In the genomic region with DNA sequence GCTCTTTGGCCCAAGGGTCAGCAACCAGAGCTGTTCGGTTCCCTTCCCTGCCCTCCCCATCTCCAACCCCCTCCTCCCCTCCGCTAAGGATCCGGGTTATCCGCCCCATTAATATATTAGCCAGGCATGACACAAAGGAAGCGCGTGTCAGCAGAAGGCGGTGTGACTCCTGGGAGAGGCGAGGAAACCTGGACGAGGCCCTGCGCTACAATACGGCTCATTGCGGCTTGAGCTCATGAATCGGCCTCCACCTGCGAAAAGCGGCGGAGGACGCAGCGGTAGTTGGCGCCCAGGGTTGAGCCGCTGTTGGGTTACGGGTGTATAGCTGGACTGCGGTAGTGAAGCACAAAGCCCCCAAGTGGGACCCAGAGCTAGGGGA, we compare ENCODE assay signal across 1 cellular context.
TF ChIP-seq lines count a peak whose summit lies in the region.

No MANE protein-coding gene starts in this region.

TF ChIP-seq in HepG2, 621 proteins besides CTCF, POLR2A, EP300 and RAD21 (continues in another document):
- no peak for TF ChIP-seq KDM2A (CRISPR knock-in tag; IDR thresholded peaks at IDR 0.05; ENCODE audit: borderline replicate concordance, low read depth)
- no peak for TF ChIP-seq FLYWCH1 (CRISPR knock-in tag; IDR thresholded peaks at IDR 0.05)
- TF ChIP-seq, protein P1, sequence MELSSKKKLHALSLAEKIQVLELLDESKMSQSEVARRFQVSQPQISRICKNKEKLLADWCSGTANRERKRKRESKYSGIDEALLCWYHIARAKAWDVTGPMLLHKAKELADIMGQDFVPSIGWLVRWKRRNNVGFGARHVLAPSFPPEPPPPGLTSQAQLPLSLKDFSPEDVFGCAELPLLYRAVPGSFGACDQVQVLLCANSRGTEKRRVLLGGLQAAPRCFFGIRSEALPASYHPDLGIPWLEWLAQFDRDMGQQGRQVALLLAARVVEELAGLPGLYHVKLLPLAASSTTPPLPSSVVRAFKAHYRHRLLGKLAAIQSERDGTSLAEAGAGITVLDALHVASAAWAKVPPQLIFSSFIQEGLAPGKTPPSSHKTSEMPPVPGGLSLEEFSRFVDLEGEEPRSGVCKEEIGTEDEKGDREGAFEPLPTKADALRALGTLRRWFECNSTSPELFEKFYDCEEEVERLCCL (CRISPR knock-in tag; IDR thresholded peaks at IDR 0.05; ENCODE audit: borderline replicate concordance) = no peak
- TF ChIP-seq, protein P2, sequence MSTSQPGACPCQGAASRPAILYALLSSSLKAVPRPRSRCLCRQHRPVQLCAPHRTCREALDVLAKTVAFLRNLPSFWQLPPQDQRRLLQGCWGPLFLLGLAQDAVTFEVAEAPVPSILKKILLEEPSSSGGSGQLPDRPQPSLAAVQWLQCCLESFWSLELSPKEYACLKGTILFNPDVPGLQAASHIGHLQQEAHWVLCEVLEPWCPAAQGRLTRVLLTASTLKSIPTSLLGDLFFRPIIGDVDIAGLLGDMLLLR (CRISPR knock-in tag; IDR thresholded peaks at IDR 0.05) = no peak
- no peak for TF ChIP-seq ZNF256 (CRISPR knock-in tag; conservative IDR thresholded peaks at IDR 0.05)
- TF ChIP-seq, protein P3, sequence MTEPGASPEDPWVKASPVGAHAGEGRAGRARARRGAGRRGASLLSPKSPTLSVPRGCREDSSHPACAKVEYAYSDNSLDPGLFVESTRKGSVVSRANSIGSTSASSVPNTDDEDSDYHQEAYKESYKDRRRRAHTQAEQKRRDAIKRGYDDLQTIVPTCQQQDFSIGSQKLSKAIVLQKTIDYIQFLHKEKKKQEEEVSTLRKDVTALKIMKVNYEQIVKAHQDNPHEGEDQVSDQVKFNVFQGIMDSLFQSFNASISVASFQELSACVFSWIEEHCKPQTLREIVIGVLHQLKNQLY (CRISPR knock-in tag; IDR thresholded peaks at IDR 0.05) = no peak
- no peak for TF ChIP-seq SP4 (CRISPR knock-in tag; IDR thresholded peaks at IDR 0.05)
- no peak for TF ChIP-seq NONO (IDR thresholded peaks at IDR 0.05)
- TF ChIP-seq NONO (CRISPR knock-in tag; conservative IDR thresholded peaks at IDR 0.05) = 0 out of 2 replicates have a peak, but pooled peaks have one; percentile 11
- TF ChIP-seq MAZ (IDR thresholded peaks at IDR 0.05; ENCODE audit: borderline replicate concordance, low read depth, low read length) = no peak
- TF ChIP-seq MAZ (CRISPR knock-in tag; IDR thresholded peaks at IDR 0.05; ENCODE audit: low read depth) = no peak
- TF ChIP-seq, protein P4, sequence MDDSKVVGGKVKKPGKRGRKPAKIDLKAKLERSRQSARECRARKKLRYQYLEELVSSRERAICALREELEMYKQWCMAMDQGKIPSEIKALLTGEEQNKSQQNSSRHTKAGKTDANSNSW (CRISPR knock-in tag; IDR thresholded peaks at IDR 0.05; ENCODE audit: borderline replicate concordance) = no peak
- no peak for TF ChIP-seq NFIB (CRISPR knock-in tag; IDR thresholded peaks at IDR 0.05; ENCODE audit: borderline replicate concordance)
- TF ChIP-seq, protein P5, sequence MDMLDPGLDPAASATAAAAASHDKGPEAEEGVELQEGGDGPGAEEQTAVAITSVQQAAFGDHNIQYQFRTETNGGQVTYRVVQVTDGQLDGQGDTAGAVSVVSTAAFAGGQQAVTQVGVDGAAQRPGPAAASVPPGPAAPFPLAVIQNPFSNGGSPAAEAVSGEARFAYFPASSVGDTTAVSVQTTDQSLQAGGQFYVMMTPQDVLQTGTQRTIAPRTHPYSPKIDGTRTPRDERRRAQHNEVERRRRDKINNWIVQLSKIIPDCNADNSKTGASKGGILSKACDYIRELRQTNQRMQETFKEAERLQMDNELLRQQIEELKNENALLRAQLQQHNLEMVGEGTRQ (IDR thresholded peaks at IDR 0.05; ENCODE audit: low read depth, low read length) = no peak
- TF ChIP-seq, protein P5 (CRISPR knock-in tag; IDR thresholded peaks at IDR 0.05; ENCODE audit: borderline replicate concordance) = no peak
- no peak for TF ChIP-seq GPN1 (CRISPR knock-in tag; IDR thresholded peaks at IDR 0.05; ENCODE audit: borderline replicate concordance)
- TF ChIP-seq ZNF788 (CRISPR knock-in tag; IDR thresholded peaks at IDR 0.05; ENCODE audit: borderline replicate concordance) = no peak
- TF ChIP-seq, protein P6, sequence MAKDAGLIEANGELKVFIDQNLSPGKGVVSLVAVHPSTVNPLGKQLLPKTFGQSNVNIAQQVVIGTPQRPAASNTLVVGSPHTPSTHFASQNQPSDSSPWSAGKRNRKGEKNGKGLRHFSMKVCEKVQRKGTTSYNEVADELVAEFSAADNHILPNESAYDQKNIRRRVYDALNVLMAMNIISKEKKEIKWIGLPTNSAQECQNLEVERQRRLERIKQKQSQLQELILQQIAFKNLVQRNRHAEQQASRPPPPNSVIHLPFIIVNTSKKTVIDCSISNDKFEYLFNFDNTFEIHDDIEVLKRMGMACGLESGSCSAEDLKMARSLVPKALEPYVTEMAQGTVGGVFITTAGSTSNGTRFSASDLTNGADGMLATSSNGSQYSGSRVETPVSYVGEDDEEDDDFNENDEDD (CRISPR knock-in tag; IDR thresholded peaks at IDR 0.05; ENCODE audit: borderline replicate concordance) = no peak
- TF ChIP-seq SALL2 (CRISPR knock-in tag; IDR thresholded peaks at IDR 0.05) = no peak
- TF ChIP-seq, protein P7, sequence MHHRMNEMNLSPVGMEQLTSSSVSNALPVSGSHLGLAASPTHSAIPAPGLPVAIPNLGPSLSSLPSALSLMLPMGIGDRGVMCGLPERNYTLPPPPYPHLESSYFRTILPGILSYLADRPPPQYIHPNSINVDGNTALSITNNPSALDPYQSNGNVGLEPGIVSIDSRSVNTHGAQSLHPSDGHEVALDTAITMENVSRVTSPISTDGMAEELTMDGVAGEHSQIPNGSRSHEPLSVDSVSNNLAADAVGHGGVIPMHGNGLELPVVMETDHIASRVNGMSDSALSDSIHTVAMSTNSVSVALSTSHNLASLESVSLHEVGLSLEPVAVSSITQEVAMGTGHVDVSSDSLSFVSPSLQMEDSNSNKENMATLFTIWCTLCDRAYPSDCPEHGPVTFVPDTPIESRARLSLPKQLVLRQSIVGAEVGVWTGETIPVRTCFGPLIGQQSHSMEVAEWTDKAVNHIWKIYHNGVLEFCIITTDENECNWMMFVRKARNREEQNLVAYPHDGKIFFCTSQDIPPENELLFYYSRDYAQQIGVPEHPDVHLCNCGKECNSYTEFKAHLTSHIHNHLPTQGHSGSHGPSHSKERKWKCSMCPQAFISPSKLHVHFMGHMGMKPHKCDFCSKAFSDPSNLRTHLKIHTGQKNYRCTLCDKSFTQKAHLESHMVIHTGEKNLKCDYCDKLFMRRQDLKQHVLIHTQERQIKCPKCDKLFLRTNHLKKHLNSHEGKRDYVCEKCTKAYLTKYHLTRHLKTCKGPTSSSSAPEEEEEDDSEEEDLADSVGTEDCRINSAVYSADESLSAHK (CRISPR knock-in tag; IDR thresholded peaks at IDR 0.05; ENCODE audit: borderline replicate concordance) = no peak
- TF ChIP-seq, protein P8, sequence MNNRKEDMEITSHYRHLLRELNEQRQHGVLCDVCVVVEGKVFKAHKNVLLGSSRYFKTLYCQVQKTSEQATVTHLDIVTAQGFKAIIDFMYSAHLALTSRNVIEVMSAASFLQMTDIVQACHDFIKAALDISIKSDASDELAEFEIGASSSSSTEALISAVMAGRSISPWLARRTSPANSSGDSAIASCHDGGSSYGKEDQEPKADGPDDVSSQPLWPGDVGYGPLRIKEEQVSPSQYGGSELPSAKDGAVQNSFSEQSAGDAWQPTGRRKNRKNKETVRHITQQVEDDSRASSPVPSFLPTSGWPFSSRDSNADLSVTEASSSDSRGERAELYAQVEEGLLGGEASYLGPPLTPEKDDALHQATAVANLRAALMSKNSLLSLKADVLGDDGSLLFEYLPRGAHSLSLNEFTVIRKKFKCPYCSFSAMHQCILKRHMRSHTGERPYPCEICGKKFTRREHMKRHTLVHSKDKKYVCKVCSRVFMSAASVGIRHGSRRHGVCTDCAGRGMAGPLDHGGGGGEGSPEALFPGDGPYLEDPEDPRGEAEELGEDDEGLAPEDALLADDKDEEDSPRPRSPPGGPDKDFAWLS (CRISPR knock-in tag; IDR thresholded peaks at IDR 0.05; ENCODE audit: borderline replicate concordance) = no peak
- TF ChIP-seq KLF6 (CRISPR knock-in tag; IDR thresholded peaks at IDR 0.05) = no peak
- TF ChIP-seq, protein P9, sequence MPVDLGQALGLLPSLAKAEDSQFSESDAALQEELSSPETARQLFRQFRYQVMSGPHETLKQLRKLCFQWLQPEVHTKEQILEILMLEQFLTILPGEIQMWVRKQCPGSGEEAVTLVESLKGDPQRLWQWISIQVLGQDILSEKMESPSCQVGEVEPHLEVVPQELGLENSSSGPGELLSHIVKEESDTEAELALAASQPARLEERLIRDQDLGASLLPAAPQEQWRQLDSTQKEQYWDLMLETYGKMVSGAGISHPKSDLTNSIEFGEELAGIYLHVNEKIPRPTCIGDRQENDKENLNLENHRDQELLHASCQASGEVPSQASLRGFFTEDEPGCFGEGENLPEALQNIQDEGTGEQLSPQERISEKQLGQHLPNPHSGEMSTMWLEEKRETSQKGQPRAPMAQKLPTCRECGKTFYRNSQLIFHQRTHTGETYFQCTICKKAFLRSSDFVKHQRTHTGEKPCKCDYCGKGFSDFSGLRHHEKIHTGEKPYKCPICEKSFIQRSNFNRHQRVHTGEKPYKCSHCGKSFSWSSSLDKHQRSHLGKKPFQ (CRISPR knock-in tag; IDR thresholded peaks at IDR 0.05; ENCODE audit: insufficient replicate concordance) = no peak
- TF ChIP-seq ZNF879 (CRISPR knock-in tag; IDR thresholded peaks at IDR 0.05) = no peak
- peak; percentile 22; the same call in 1 of the 2 replicates for TF ChIP-seq NFKB2 (CRISPR knock-in tag; IDR thresholded peaks at IDR 0.05; ENCODE audit: borderline replicate concordance)
- no peak for TF ChIP-seq ZNF607 (CRISPR knock-in tag; IDR thresholded peaks at IDR 0.05; ENCODE audit: borderline replicate concordance)
- TF ChIP-seq, protein P10, sequence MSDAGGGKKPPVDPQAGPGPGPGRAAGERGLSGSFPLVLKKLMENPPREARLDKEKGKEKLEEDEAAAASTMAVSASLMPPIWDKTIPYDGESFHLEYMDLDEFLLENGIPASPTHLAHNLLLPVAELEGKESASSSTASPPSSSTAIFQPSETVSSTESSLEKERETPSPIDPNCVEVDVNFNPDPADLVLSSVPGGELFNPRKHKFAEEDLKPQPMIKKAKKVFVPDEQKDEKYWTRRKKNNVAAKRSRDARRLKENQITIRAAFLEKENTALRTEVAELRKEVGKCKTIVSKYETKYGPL (CRISPR knock-in tag; IDR thresholded peaks at IDR 0.05) = no peak
- TF ChIP-seq, protein P11, sequence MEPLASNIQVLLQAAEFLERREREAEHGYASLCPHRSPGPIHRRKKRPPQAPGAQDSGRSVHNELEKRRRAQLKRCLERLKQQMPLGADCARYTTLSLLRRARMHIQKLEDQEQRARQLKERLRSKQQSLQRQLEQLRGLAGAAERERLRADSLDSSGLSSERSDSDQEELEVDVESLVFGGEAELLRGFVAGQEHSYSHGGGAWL (CRISPR knock-in tag; IDR thresholded peaks at IDR 0.05) = no peak
- TF ChIP-seq SMARCE1 (IDR thresholded peaks at IDR 0.05; ENCODE audit: borderline replicate concordance) = no peak
- TF ChIP-seq GABPA (IDR thresholded peaks at IDR 0.05; ENCODE audit: low read depth, low read length) = no peak
- TF ChIP-seq GABPA (CRISPR knock-in tag; IDR thresholded peaks at IDR 0.05; ENCODE audit: low read depth) = no peak
- TF ChIP-seq MTA1 (CRISPR knock-in tag; IDR thresholded peaks at IDR 0.05; ENCODE audit: borderline replicate concordance) = 0 out of 2 replicates have a peak, but pooled peaks have one; percentile 74
- TF ChIP-seq, protein P12, sequence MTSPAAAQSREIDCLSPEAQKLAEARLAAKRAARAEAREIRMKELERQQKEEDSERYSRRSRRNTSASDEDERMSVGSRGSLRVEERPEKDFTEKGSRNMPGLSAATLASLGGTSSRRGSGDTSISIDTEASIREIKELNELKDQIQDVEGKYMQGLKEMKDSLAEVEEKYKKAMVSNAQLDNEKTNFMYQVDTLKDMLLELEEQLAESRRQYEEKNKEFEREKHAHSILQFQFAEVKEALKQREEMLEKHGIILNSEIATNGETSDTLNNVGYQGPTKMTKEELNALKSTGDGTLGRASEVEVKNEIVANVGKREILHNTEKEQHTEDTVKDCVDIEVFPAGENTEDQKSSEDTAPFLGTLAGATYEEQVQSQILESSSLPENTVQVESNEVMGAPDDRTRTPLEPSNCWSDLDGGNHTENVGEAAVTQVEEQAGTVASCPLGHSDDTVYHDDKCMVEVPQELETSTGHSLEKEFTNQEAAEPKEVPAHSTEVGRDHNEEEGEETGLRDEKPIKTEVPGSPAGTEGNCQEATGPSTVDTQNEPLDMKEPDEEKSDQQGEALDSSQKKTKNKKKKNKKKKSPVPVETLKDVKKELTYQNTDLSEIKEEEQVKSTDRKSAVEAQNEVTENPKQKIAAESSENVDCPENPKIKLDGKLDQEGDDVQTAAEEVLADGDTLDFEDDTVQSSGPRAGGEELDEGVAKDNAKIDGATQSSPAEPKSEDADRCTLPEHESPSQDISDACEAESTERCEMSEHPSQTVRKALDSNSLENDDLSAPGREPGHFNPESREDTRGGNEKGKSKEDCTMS (CRISPR knock-in tag; conservative IDR thresholded peaks at IDR 0.05) = no peak
- TF ChIP-seq ZNF331 (CRISPR knock-in tag; IDR thresholded peaks at IDR 0.05) = no peak
- TF ChIP-seq HES4 (CRISPR knock-in tag; IDR thresholded peaks at IDR 0.05; ENCODE audit: borderline replicate concordance) = peak; percentile 70; the same call in 1 of the 2 replicates
- TF ChIP-seq ZNF747 (CRISPR knock-in tag; IDR thresholded peaks at IDR 0.05; ENCODE audit: borderline replicate concordance) = no peak
- TF ChIP-seq ZNF749 (CRISPR knock-in tag; IDR thresholded peaks at IDR 0.05; ENCODE audit: borderline replicate concordance) = no peak
- no peak for TF ChIP-seq CC2D1A (CRISPR knock-in tag; IDR thresholded peaks at IDR 0.05)
- no peak for TF ChIP-seq SAP130 (CRISPR knock-in tag; IDR thresholded peaks at IDR 0.05; ENCODE audit: low read depth)
- TF ChIP-seq ZNF883 (CRISPR knock-in tag; IDR thresholded peaks at IDR 0.05; ENCODE audit: not compliant biosample characterization) = peak; percentile 32
- TF ChIP-seq, protein P13, sequence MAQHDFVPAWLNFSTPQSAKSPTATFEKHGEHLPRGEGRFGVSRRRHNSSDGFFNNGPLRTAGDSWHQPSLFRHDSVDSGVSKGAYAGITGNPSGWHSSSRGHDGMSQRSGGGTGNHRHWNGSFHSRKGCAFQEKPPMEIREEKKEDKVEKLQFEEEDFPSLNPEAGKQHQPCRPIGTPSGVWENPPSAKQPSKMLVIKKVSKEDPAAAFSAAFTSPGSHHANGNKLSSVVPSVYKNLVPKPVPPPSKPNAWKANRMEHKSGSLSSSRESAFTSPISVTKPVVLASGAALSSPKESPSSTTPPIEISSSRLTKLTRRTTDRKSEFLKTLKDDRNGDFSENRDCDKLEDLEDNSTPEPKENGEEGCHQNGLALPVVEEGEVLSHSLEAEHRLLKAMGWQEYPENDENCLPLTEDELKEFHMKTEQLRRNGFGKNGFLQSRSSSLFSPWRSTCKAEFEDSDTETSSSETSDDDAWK (CRISPR knock-in tag; IDR thresholded peaks at IDR 0.05) = no peak
